In genomic region chr6:978937-979685, GRCh38 we compare ENCODE assay signal across 15 cellular contexts.
DNase-seq lines count a peak whose midpoint lies in the region; ATAC-seq and TF ChIP-seq lines count a peak whose summit lies in the region.
"Had no signal": no experiment of that assay in that cellular context is flagged by ENCODE, and none has a peak within 500 bp of the region (broad histone marks: within the 10 kb centered on the region; RNA-seq: fewer than 3 reads in every experiment).

No MANE protein-coding gene starts in this region.

- no peak for TF ChIP-seq CTCF in AG10803 (conservative IDR thresholded peaks at IDR 0.05; ENCODE audit: low read length)
- no peak for TF ChIP-seq CTCF in brain microvascular endothelial cell (IDR thresholded peaks at IDR 0.05; ENCODE audit: low read depth, low read length, missing control alignments)

- no peaks in the 10 kb centered on the region for H3K27me3 ChIP-seq in brain microvascular endothelial cell (replicated peaks)

- H3K4me3 ChIP-seq in AG10803 (ENCODE audit: low read length) (no peak overlapping the region), brain microvascular endothelial cell (ENCODE audit: low read depth, low read length) (no peak overlapping the region)
- H3K4me3 ChIP-seq: PC-9, SK-N-MC had no signal

- H3K27me3 Mint-ChIP-seq in T-cell = peaks cover 19 to 25% of the 10 kb centered on the region in 2 donors

- no peak for ATAC-seq in T-cell (replicated peaks in 1 of 4)

- DNase-seq in AG10803 (ENCODE audit: low read depth) (peak; percentile 44), HT-29 (ENCODE audit: low spot score) (peak; percentile 28), brain microvascular endothelial cell (peak; percentile 2), iris pigment epithelial cell (ENCODE audit: low read depth) (peak; percentile 34), T-cell (no peak), DMS79 treated with DMSO at 0.1 percent for 48 hours (lab: John Stamatoyannopoulos, UW) (no peak), NCI-H146 treated with DMSO at 0.1 percent for 48 hours (lab: John Stamatoyannopoulos, UW; ENCODE audit: unreplicated experiment) (no peak)
- DNase-seq: H7, NCI-H1436, NCI-H2029 treated with DMSO at 0.1 percent for 48 hours, NCI-H510A, NCI-H82, PC-9 had no signal

- POLR2A ChIA-PET in T-cell (lab: Charles Lee) = no interaction called here

- no peak overlapping the region for H3K4me3 Mint-ChIP-seq in T-cell

- peaks cover 12 to 31% (median 18%) of the 10 kb centered on the region in 3 donors for H3K9me3 Mint-ChIP-seq in T-cell

- in situ Hi-C loops in brain microvascular endothelial cell (cut with HindIII; ENCODE audit: low pct_ligation_motif_present, low sequenced_read_pairs) = no loop called here

- H3K4me1 Mint-ChIP-seq in T-cell = no peaks in the 10 kb centered on the region

- CTCF ChIA-PET in T-cell (lab: Charles Lee) = no interaction called here

- H3K27ac Mint-ChIP-seq in T-cell = no peak overlapping the region

- no peak overlapping the region for H3K27ac ChIP-seq in brain microvascular endothelial cell
- H3K27ac ChIP-seq: C4-2B, PC-9, SK-N-MC had no signal

- H3K36me3 ChIP-seq in brain microvascular endothelial cell (replicated peaks) = no peaks in the 10 kb centered on the region

- H3K36me3 Mint-ChIP-seq in T-cell = no peaks in the 10 kb centered on the region

Comparison
In these comparisons a context has a peak if more than half of its experiments do, and no peak if none do; other contexts are left out.
1. DNase-seq: peak in AG10803 (single experiment), HT-29 (single experiment), brain microvascular endothelial cell (single experiment) and iris pigment epithelial cell (single experiment); none in T-cell (0 of 34), DMS79 treated with DMSO at 0.1 percent for 48 hours (single experiment) and NCI-H146 treated with DMSO at 0.1 percent for 48 hours (single experiment).